In genomic region chr6:16770701-16771569, GRCh38 we compare ENCODE assay signal across 8 cellular contexts. TPM values are rescaled to one million over a fixed set of nuclear protein-coding genes. Genes with fewer than 3 reads are reported as not detected.
DNase-seq lines count a peak whose midpoint lies in the region; ATAC-seq, FAIRE-seq and TF ChIP-seq lines count a peak whose summit lies in the region.

No MANE protein-coding gene starts in this region.

- H3K4me2 ChIP-seq in HCT116 (ENCODE audit: low read length) (peak overlapping the region; percentile 79), astrocyte (ENCODE audit: low read length) (peak overlapping the region; percentile 82)

- TF ChIP-seq CTCF in GM10266 (IDR thresholded peaks at IDR 0.05; ENCODE audit: control insufficient read depth, insufficient read depth, low read depth, missing control alignments) = peak; percentile 93
- peak; percentile 86 to 97 (median 96) for TF ChIP-seq CTCF in HCT116 (IDR thresholded peaks at IDR 0.05 in 2 of 3, conservative IDR thresholded peaks at IDR 0.05 in 1 of 3; ENCODE audit: borderline replicate concordance in 1 of 3, insufficient read depth in 1 of 3, low read depth in 2 of 3, low read length in 2 of 3)
- TF ChIP-seq CTCF in astrocyte (IDR thresholded peaks at IDR 0.05; ENCODE audit: insufficient read depth, low read depth, low read length) = peak; percentile 76

- H3K27me3 Mint-ChIP-seq in astrocyte (ENCODE audit: low read depth, unreplicated experiment) (no peaks in the 10 kb centered on the region), immature natural killer cell (ENCODE audit: low read depth in 3 of 3) (peaks cover 2 to 7% (median 4%) of the 10 kb centered on the region in 3 donors)

- H3K27ac ChIP-seq in HCT116 (ENCODE audit: low read depth, low read length) (peak overlapping the region; percentile 70; the same call in 1 of the 2 replicates), astrocyte (ENCODE audit: low read depth, low read length) (peak overlapping the region; percentile 93)

- H3K9me3 Mint-ChIP-seq in astrocyte (ENCODE audit: unreplicated experiment) (peaks cover 1% of the 10 kb centered on the region), immature natural killer cell (no peaks in the 10 kb centered on the region)

- H3K4me1 ChIP-seq in HCT116 (ENCODE audit: control insufficient read depth in 1 of 2, insufficient read depth in 2 of 2, low read length in 2 of 2) = peaks cover 47 to 57% of the 10 kb centered on the region in 2 experiments
- peaks cover 48% of the 10 kb centered on the region for H3K4me1 ChIP-seq in astrocyte (ENCODE audit: insufficient read depth, low read length)

- BruUV-seq in HCT116 (replicated peaks; lab: Mats Ljungman, UMichigan) = TSS peak; percentile 42

- H3K36me3 Mint-ChIP-seq in astrocyte (ENCODE audit: low read depth, unreplicated experiment) (peaks cover 4% of the 10 kb centered on the region), immature natural killer cell (no peaks in the 10 kb centered on the region)

- no peak for TF ChIP-seq POLR2A in HCT116 (IDR thresholded peaks at IDR 0.05; ENCODE audit: borderline replicate concordance, extremely low read depth, insufficient read depth, insufficient read length)

- intact Hi-C loops in HCT116 (cut with micrococcal nuclease) = loop anchor here (2.0 to 5.0 kb wide), 2 partner anchors 369 to 438 kb away; no protein-coding TSS in a partner anchor

- CTCF ChIA-PET in HCT116 (lab: Charles Lee) = interaction anchor here (0.6 to 2.9 kb wide), 20 partner anchors 8 to 437 kb away, joined by 3 to 32 read pairs (median 4); partner anchors contain the start of gene ATXN1

- no peaks in the 10 kb centered on the region for H3K36me3 ChIP-seq in HCT116 (ENCODE audit: control insufficient read depth in 1 of 2, insufficient read depth in 2 of 2, low read length in 2 of 2)
- no peaks in the 10 kb centered on the region for H3K36me3 ChIP-seq in astrocyte (ENCODE audit: insufficient read depth, low read length)

- H3K4me3 ChIP-seq in HCT116 (replicated peaks in 1 of 2; ENCODE audit: low read depth in 1 of 2, low read length in 2 of 2) (peak overlapping the region in 1 of 2 experiments; percentile 6; a peak in 2 of 4 replicates), astrocyte (ENCODE audit: insufficient read depth, low read depth, low read length) (no peak overlapping the region)

- H3K79me2 ChIP-seq in HCT116 (ENCODE audit: insufficient read depth, low read length) = no peaks in the 10 kb centered on the region
- H3K79me2 ChIP-seq in astrocyte (ENCODE audit: insufficient read depth, low read length) = no peaks in the 10 kb centered on the region

- no peaks in the 10 kb centered on the region for H4K20me1 ChIP-seq in HCT116 (ENCODE audit: insufficient read depth)
- no peaks in the 10 kb centered on the region for H4K20me1 ChIP-seq in astrocyte (ENCODE audit: insufficient read depth, low read length)

- TF ChIP-seq RAD21 in HCT116 (IDR thresholded peaks at IDR 0.05; ENCODE audit: low read depth) = peak; percentile 71

- H2AFZ ChIP-seq in HCT116 (ENCODE audit: low read depth, low read length, poor library complexity, severe bottlenecking) = peak overlapping the region; percentile 72
- H2AFZ ChIP-seq in astrocyte (ENCODE audit: low read depth, low read length) = peak overlapping the region; percentile 3

- RAD21 ChIA-PET in HCT116 (lab: Charles Lee; ENCODE audit: low non-redundant PET in 1 of 2, low total read pairs in 2 of 2, uncharacterized antibody in 2 of 2, unreplicated experiment in 2 of 2) = interaction anchor here (0.5 to 1.0 kb wide), 3 partner anchors 58 to 226 kb away, joined by 3 to 5 read pairs (median 3); no protein-coding TSS in a partner anchor

- H3K27me3 ChIP-seq in HCT116 (ENCODE audit: insufficient read depth, low read length) (no peaks in the 10 kb centered on the region), astrocyte (ENCODE audit: insufficient read depth, low read length) (no peaks in the 10 kb centered on the region)

- peak overlapping the region; percentile 51 for H3K4me3 Mint-ChIP-seq in astrocyte (ENCODE audit: unreplicated experiment)
- peak overlapping the region; percentile 38 to 78 (median 69) for H3K4me3 Mint-ChIP-seq in immature natural killer cell

- peak; percentile 74 for DNase-seq in GM10266 (ENCODE audit: extremely low spot score)
- DNase-seq in HCT116 (ENCODE audit: low read depth, low spot score) = peak; percentile 68
- peak; percentile 84 for DNase-seq in NAMALWA (ENCODE audit: low spot score)
- peak; percentile 75 for DNase-seq in T-helper 9 cell
- DNase-seq in astrocyte (ENCODE audit: low read depth) = peak; percentile 65
- DNase-seq in immature natural killer cell = peak; percentile 73 to 77 (median 75)
- peak; percentile 57 to 65 for DNase-seq in stimulated activated CD4-positive, alpha-beta T cell treated with anti-CD3 and anti-CD28 coated beads, Interleukin-15, amount 100 ng/mL, for 48 hours (ENCODE audit: low read depth in 2 of 2)

- POLR2A ChIA-PET in HCT116 (lab: Charles Lee) = interaction anchor here (1.1 to 1.6 kb wide), 2 partner anchors 11 to 89 kb away, joined by 3 read pairs; no protein-coding TSS in a partner anchor

- FAIRE-seq in astrocyte (lab: Jason Lieb, UNC) = no peak

- ATAC-seq in HCT116 (peak; percentile 74), HG03139 (IDR thresholded peaks at IDR 0.05; ENCODE audit: unreplicated experiment) (no peak)

- H3K27ac Mint-ChIP-seq in astrocyte (ENCODE audit: unreplicated experiment) = peak overlapping the region; percentile 70
- H3K27ac Mint-ChIP-seq in immature natural killer cell = peak overlapping the region; percentile 78 to 93 (median 86)

- H3K9ac ChIP-seq in HCT116 (ENCODE audit: low read length) (0 out of 2 replicates have a peak overlapping the region, but pooled peaks have one; percentile 33), astrocyte (ENCODE audit: low read length) (peak overlapping the region; percentile 60)

- H3K4me1 Mint-ChIP-seq in astrocyte (ENCODE audit: low read depth, unreplicated experiment) (peaks cover 46% of the 10 kb centered on the region), immature natural killer cell (peaks cover 52 to 61% of the 10 kb centered on the region in 2 donors)

- H3K9me3 ChIP-seq in HCT116 (ENCODE audit: control insufficient read depth in 1 of 2, insufficient read depth in 1 of 2, low read depth in 1 of 2, low read length in 2 of 2) (no peaks in the 10 kb centered on the region), astrocyte (ENCODE audit: insufficient read depth, low read depth, low read length) (no peaks in the 10 kb centered on the region)

- no peaks in the 10 kb centered on the region for H3K9me2 ChIP-seq in HCT116 (ENCODE audit: insufficient read depth)

TF ChIP-seq in HCT116, 20 proteins besides CTCF, POLR2A, EP300 and RAD21:
- TF ChIP-seq MAX (IDR thresholded peaks at IDR 0.05) (peak; percentile 74), EZH2 (IDR thresholded peaks at IDR 0.05) (no peak), ZFX (IDR thresholded peaks at IDR 0.05) (no peak), JUND (IDR thresholded peaks at IDR 0.05) (no peak), SRF (IDR thresholded peaks at IDR 0.05; ENCODE audit: low read depth) (no peak), EZH2phosphoT487 (IDR thresholded peaks at IDR 0.05; ENCODE audit: borderline replicate concordance) (no peak), SIN3A (IDR thresholded peaks at IDR 0.05; ENCODE audit: low read depth) (no peak), TCF7L2 (IDR thresholded peaks at IDR 0.05; ENCODE audit: borderline replicate concordance, extremely low read depth, insufficient read depth, insufficient read length) (no peak), POLR2AphosphoS5 (IDR thresholded peaks at IDR 0.05; ENCODE audit: low read depth, low read length) (peak; percentile 34; the same call in 1 of the 2 replicates), SP1 (IDR thresholded peaks at IDR 0.05; ENCODE audit: low read depth) (no peak), ZBTB33 (IDR thresholded peaks at IDR 0.05; ENCODE audit: extremely low read depth, insufficient replicate concordance, low read length) (no peak), YY1 (IDR thresholded peaks at IDR 0.05; ENCODE audit: extremely low read depth, insufficient replicate concordance, low read depth, low read length) (no peak), FOSL1 (IDR thresholded peaks at IDR 0.05; ENCODE audit: low read depth) (no peak), EGR1 (IDR thresholded peaks at IDR 0.05; ENCODE audit: low read depth) (no peak)
- TF ChIP-seq, protein P1, sequence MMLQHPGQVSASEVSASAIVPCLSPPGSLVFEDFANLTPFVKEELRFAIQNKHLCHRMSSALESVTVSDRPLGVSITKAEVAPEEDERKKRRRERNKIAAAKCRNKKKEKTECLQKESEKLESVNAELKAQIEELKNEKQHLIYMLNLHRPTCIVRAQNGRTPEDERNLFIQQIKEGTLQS (IDR thresholded peaks at IDR 0.05) = no peak
TF ChIP-seq in HCT116: peak in this region for 2.

RNA-seq across cellular contexts. Expression of gene ATXN1, which starts 9.7 kb away (rescaled TPM):
- total RNA-seq in HCT116 (2021; ENCODE audit: unreplicated experiment) (21.0 TPM), astrocyte (68.3 and 70.9 TPM in 2 replicates)
- 7.9 and 9.7 TPM in 2 replicates for polyA plus RNA-seq in HCT116 (2012)
- polyA plus RNA-seq in immature natural killer cell = 10 to 100 TPM in 1 of 3 donors, 1 to 10 TPM in 2; 6.9 to 14.7 (median 8.0) TPM
